ENCODE assay signal across 11 cellular contexts in genomic region chr2:27776097-27776496, GRCh38. TPM values are rescaled to one million over a fixed set of nuclear protein-coding genes. Genes with fewer than 3 reads are reported as not detected.
A peak's percentile ranks its signal among the peaks of the same experiment; 100 is the strongest.
DNase-seq lines count a peak whose midpoint lies in the region; ATAC-seq, FAIRE-seq and TF ChIP-seq lines count a peak whose summit lies in the region.
"Had no signal": no experiment of that assay in that cellular context is flagged by ENCODE, and none has a peak within 500 bp of the region (broad histone marks: within the 10 kb centered on the region; RNA-seq: fewer than 3 reads in every experiment).

No MANE protein-coding gene starts in this region.

- H3K27me3 Mint-ChIP-seq in CD4-positive, CD25-positive, alpha-beta regulatory T cell = peaks cover 8% of the 10 kb centered on the region
- no peaks in the 10 kb centered on the region for H3K27me3 Mint-ChIP-seq in activated CD4-positive, alpha-beta T cell treated with anti-CD3 and anti-CD28 coated beads, Interleukin-2, amount 10 ng/mL, durations not matched to agents 24 days and 14 days

- H3K4me3 ChIP-seq in CD4-positive, CD25-positive, alpha-beta regulatory T cell (ENCODE audit: low read depth, low read length) = no peak overlapping the region
- H3K4me3 ChIP-seq in esophagus squamous epithelium = no peak overlapping the region

- no peaks in the 10 kb centered on the region for H3K9me3 ChIP-seq in CD4-positive, CD25-positive, alpha-beta regulatory T cell (ENCODE audit: control insufficient read depth in 2 of 2, low read length in 2 of 2)
- H3K9me3 ChIP-seq in esophagus squamous epithelium = no peaks in the 10 kb centered on the region
- H3K9me3 ChIP-seq: Caco-2 had no signal

- TF ChIP-seq CTCF in esophagus squamous epithelium (IDR thresholded peaks at IDR 0.05) (no peak), omental fat pad (IDR thresholded peaks at IDR 0.05) (no peak)

- peaks cover 25% of the 10 kb centered on the region for H3K4me1 ChIP-seq in CD4-positive, CD25-positive, alpha-beta regulatory T cell (ENCODE audit: control insufficient read depth, insufficient read depth, low read length, poor library complexity, severe bottlenecking)
- H3K4me1 ChIP-seq in esophagus squamous epithelium = peaks cover 13 to 87% (median 29%) of the 10 kb centered on the region in 3 donors

- no peak for FAIRE-seq in GM12891 (lab: Jason Lieb, UNC)

- H3K4me1 Mint-ChIP-seq in CD4-positive, CD25-positive, alpha-beta regulatory T cell = peaks cover 30 to 70% (median 56%) of the 10 kb centered on the region in 4 donors
- peaks cover 28% of the 10 kb centered on the region for H3K4me1 Mint-ChIP-seq in activated CD4-positive, alpha-beta T cell treated with anti-CD3 and anti-CD28 coated beads, Interleukin-2, amount 10 ng/mL, durations not matched to agents 24 days and 14 days

- H3K27ac ChIP-seq in CD4-positive, CD25-positive, alpha-beta regulatory T cell (ENCODE audit: insufficient read depth, low read length, poor library complexity, severe bottlenecking) = no peak overlapping the region
- H3K27ac ChIP-seq in esophagus squamous epithelium = peak overlapping the region in 3 of 4 donors; percentile 22 to 82 (median 73)

- peaks cover 0 to 1% (median 0%) of the 10 kb centered on the region in 7 donors for H3K9me3 Mint-ChIP-seq in CD4-positive, CD25-positive, alpha-beta regulatory T cell
- H3K9me3 Mint-ChIP-seq in activated CD4-positive, alpha-beta T cell treated with anti-CD3 and anti-CD28 coated beads, Interleukin-2, amount 10 ng/mL, durations not matched to agents 24 days and 14 days = peaks cover under 1% of the 10 kb centered on the region

- H3K36me3 Mint-ChIP-seq in CD4-positive, CD25-positive, alpha-beta regulatory T cell = peaks cover 21% of the 10 kb centered on the region
- H3K36me3 Mint-ChIP-seq in activated CD4-positive, alpha-beta T cell treated with anti-CD3 and anti-CD28 coated beads, Interleukin-2, amount 10 ng/mL, durations not matched to agents 24 days and 14 days (ENCODE audit: low read depth) = peaks cover 47% of the 10 kb centered on the region

- no peak for DNase-seq in CD4-positive, CD25-positive, alpha-beta regulatory T cell
- DNase-seq in NCI-H226 (peak; percentile 90), esophagus squamous epithelium (lab: John Stamatoyannopoulos, UW) (no peak), omental fat pad (ENCODE audit: low spot score) (no peak), GM12891 (ENCODE audit: insufficient read length, low spot score) (no peak), AG20443 (ENCODE audit: low spot score) (no peak), NCI-H2227 treated with DMSO at 0.1 percent for 48 hours (lab: John Stamatoyannopoulos, UW) (no peak)
- no peak for DNase-seq in activated CD4-positive, alpha-beta T cell treated with anti-CD3 and anti-CD28 coated beads, Interleukin-2, amount 10 ng/mL, durations not matched to agents 24 days and 14 days
- DNase-seq: Caco-2; stimulated activated CD4-positive, alpha-beta T cell treated with anti-CD3 and anti-CD28 coated beads, Interleukin-12 subunit alpha, Interleukin-12 subunit beta, amount 100 ng/mL, for 4 hours; T-helper 2 cell had no signal

- peak overlapping the region in 1 of 4 donors; percentile 26 for H3K4me3 Mint-ChIP-seq in CD4-positive, CD25-positive, alpha-beta regulatory T cell
- no peak overlapping the region for H3K4me3 Mint-ChIP-seq in activated CD4-positive, alpha-beta T cell treated with anti-CD3 and anti-CD28 coated beads, Interleukin-2, amount 10 ng/mL, durations not matched to agents 24 days and 14 days

- ATAC-seq in CD4-positive, CD25-positive, alpha-beta regulatory T cell (ENCODE audit: low read depth in 2 of 2) = no peak
- ATAC-seq in omental fat pad (ENCODE audit: low FRiP score) = peak; percentile 65

- TF ChIP-seq POLR2A in esophagus squamous epithelium (IDR thresholded peaks at IDR 0.05) = no peak
- TF ChIP-seq POLR2A in GM12891 (IDR thresholded peaks at IDR 0.05; ENCODE audit: low read depth, low read length) = no peak

- H3K36me3 ChIP-seq in CD4-positive, CD25-positive, alpha-beta regulatory T cell (ENCODE audit: control insufficient read depth, insufficient read depth, low read length) = peaks cover 56% of the 10 kb centered on the region
- peaks cover 0 to 62% (median 0%) of the 10 kb centered on the region in 3 donors for H3K36me3 ChIP-seq in esophagus squamous epithelium

- peak overlapping the region in 2 of 3 donors; percentile 14 to 23 for H3K27ac Mint-ChIP-seq in CD4-positive, CD25-positive, alpha-beta regulatory T cell
- no peak overlapping the region for H3K27ac Mint-ChIP-seq in activated CD4-positive, alpha-beta T cell treated with anti-CD3 and anti-CD28 coated beads, Interleukin-2, amount 10 ng/mL, durations not matched to agents 24 days and 14 days

- H3K27me3 ChIP-seq in CD4-positive, CD25-positive, alpha-beta regulatory T cell (ENCODE audit: control insufficient read depth, insufficient read depth, low read length) = no peaks in the 10 kb centered on the region
- H3K27me3 ChIP-seq in esophagus squamous epithelium = no peaks in the 10 kb centered on the region

- 34 to 47% methylated on average over 8 of the region's 8 CpGs for WGBS in esophagus squamous epithelium, 2 donors

- intact Hi-C loops in esophagus squamous epithelium (cut with DNase I) = no loop called here
- intact Hi-C loops in activated CD4-positive, alpha-beta T cell treated with anti-CD3 and anti-CD28 coated beads, Interleukin-2, amount 10 ng/mL, durations not matched to agents 24 days and 14 days (cut with micrococcal nuclease) = no loop called here

TF ChIP-seq in GM12891, 5 proteins besides CTCF, POLR2A, EP300 and RAD21:
- TF ChIP-seq PAX5 (IDR thresholded peaks at IDR 0.05; ENCODE audit: insufficient read depth, low read length, severe bottlenecking) = no peak

RNA-seq across cellular contexts. Expression of gene MRPL33, which starts 4.6 kb away (rescaled TPM):
- total RNA-seq in CD4-positive, CD25-positive, alpha-beta regulatory T cell = 27.6 TPM
- polyA plus RNA-seq in CD4-positive, CD25-positive, alpha-beta regulatory T cell = 100 to 1,000 TPM; 196 to 255 (median 249) TPM
- total RNA-seq in esophagus squamous epithelium (100 to 1,000 TPM in 1 of 4 donors, 10 to 100 TPM in 3; 50.4 to 114 (median 70.9) TPM), omental fat pad (100 to 1,000 TPM; 109 to 130 (median 116) TPM)
- 148 TPM for polyA plus RNA-seq in GM12891 (2012; ENCODE audit: low read depth, missing spikeins)
- 59.0 and 59.6 TPM in 2 replicates for total RNA-seq in activated CD4-positive, alpha-beta T cell treated with anti-CD3 and anti-CD28 coated beads, Interleukin-2, amount 10 ng/mL, durations not matched to agents 24 days and 14 days
